12 cellular contexts compared by ENCODE assay signal in the genomic region with DNA sequence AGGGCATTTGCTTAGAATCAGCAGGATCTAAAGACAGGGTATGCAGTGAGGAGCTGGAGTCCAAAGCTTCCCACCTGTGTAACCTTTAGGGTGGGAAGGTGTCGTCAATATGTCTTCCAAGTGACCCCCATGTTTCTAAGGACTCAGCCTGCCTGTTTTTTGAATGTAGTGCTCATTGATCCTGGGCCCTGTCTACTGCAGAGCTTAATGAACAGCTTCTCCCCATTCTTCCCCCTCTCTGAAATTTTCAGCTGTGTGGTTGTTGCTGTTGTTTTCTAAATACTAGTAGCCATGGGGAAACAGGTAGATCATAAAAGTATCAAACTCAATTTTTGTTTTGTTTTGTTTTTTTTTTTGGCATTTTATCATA. TPM values are rescaled to one million over a fixed set of nuclear protein-coding genes. Genes with fewer than 3 reads are reported as not detected.
A peak's percentile ranks its signal among the peaks of the same experiment; 100 is the strongest.
DNase-seq lines count a peak whose midpoint lies in the region; ATAC-seq, FAIRE-seq and TF ChIP-seq lines count a peak whose summit lies in the region.
"Had no signal": no experiment of that assay in that cellular context is flagged by ENCODE, and none has a peak within 500 bp of the region (broad histone marks: within the 10 kb centered on the region; RNA-seq: fewer than 3 reads in every experiment).

No MANE protein-coding gene starts in this region.

- CTCF ChIA-PET in A549 (lab: Yijun Ruan, JAX) = interaction anchor here (0.6 to 1.6 kb wide), 3 partner anchors 10 to 1550 kb away, joined by 3 to 4 read pairs (median 3); no protein-coding TSS in a partner anchor
- CTCF ChIA-PET in IMR-90 (lab: Yijun Ruan, JAX) = no interaction called here

- H3K23ac ChIP-seq in IMR-90 (ENCODE audit: low read depth, low read length) = peak overlapping the region; percentile 57

- no peaks in the 10 kb centered on the region for H3K9me3 ChIP-seq in A549
- no peaks in the 10 kb centered on the region for H3K9me3 ChIP-seq in IMR-90 (ENCODE audit: control insufficient read depth, insufficient read depth, low read length)
- no peaks in the 10 kb centered on the region for H3K9me3 ChIP-seq in esophagus muscularis mucosa
- no peaks in the 10 kb centered on the region for H3K9me3 ChIP-seq in neural progenitor cell (ENCODE audit: low read depth)

- H2AK9ac ChIP-seq in IMR-90 (replicated peaks; ENCODE audit: low read depth, low read length, poor library complexity) = no peak overlapping the region

- intact Hi-C loops in IMR-90 (cut with micrococcal nuclease) (loop anchor here (10.0 kb wide), 1 partner anchor 136 kb away; no protein-coding TSS in a partner anchor), esophagus muscularis mucosa (cut with DNase I) (loop anchor here (10.0 kb wide), 1 partner anchor 96 kb away; no protein-coding TSS in a partner anchor)

- peaks cover 41% of the 10 kb centered on the region for H3K4me1 Mint-ChIP-seq in neural progenitor cell

- H3K27me3 ChIP-seq in IMR-90 (ENCODE audit: control insufficient read depth, insufficient read depth, low read length) (no peaks in the 10 kb centered on the region), esophagus muscularis mucosa (no peaks in the 10 kb centered on the region), neural progenitor cell (no peaks in the 10 kb centered on the region)

- H3K4me3 ChIP-seq in A549 (peak overlapping the region; percentile 22; the same call in 2 of the 3 replicates), IMR-90 (ENCODE audit: insufficient read depth, low read depth, low read length) (no peak overlapping the region), esophagus muscularis mucosa (no peak overlapping the region), neural progenitor cell (no peak overlapping the region)

- peaks cover 9% of the 10 kb centered on the region for H3K79me2 ChIP-seq in neural progenitor cell (ENCODE audit: low read depth)

- peaks cover 27% of the 10 kb centered on the region for H4K20me1 ChIP-seq in IMR-90 (ENCODE audit: insufficient read depth, low read length)
- H4K20me1 ChIP-seq in neural progenitor cell (ENCODE audit: low read depth) = peaks cover 7% of the 10 kb centered on the region

- H3K36me3 ChIP-seq in IMR-90 (ENCODE audit: control insufficient read depth, insufficient read depth, low read length) (peaks cover 1% of the 10 kb centered on the region), esophagus muscularis mucosa (no peaks in the 10 kb centered on the region), neural progenitor cell (no peaks in the 10 kb centered on the region)

- peaks cover 9% of the 10 kb centered on the region; the same call in 1 of the 2 replicates for H3K9me1 ChIP-seq in IMR-90 (ENCODE audit: insufficient read depth, low read length)

- H4K5ac ChIP-seq in IMR-90 (ENCODE audit: low read depth, low read length) = no peak overlapping the region

- H3K4ac ChIP-seq in IMR-90 (ENCODE audit: low read depth, low read length) = peak overlapping the region; percentile 68

- peak overlapping the region; percentile 33; the same call in 1 of the 2 replicates for H3K18ac ChIP-seq in IMR-90 (ENCODE audit: low read depth, low read length)

- DNase-seq in A549 (ENCODE audit: low read depth in 1 of 2, low spot score in 1 of 2) (no peak), IMR-90 (no peak), esophagus muscularis mucosa (ENCODE audit: extremely low spot score) (no peak), neural progenitor cell (ENCODE audit: low spot score) (no peak), NCI-H446 (lab: John Stamatoyannopoulos, UW) (no peak), NCI-H69 (lab: John Stamatoyannopoulos, UW) (no peak), GOT3 (lab: John Stamatoyannopoulos, UW) (no peak)
- DNase-seq: activated CD4-positive, CD25-positive, alpha-beta regulatory T cell treated with anti-CD3 and anti-CD28 coated beads, Interleukin-2, amount 50 U/mL, for 72 hours; cortex of kidney; NCI-H774 had no signal

- no peak overlapping the region for H3K4me3 Mint-ChIP-seq in neural progenitor cell

- TF ChIP-seq CTCF in A549 (IDR thresholded peaks at IDR 0.05) (no peak), IMR-90 (conservative IDR thresholded peaks at IDR 0.05; ENCODE audit: low read depth, low read length) (no peak), esophagus muscularis mucosa (IDR thresholded peaks at IDR 0.05) (no peak), neural progenitor cell (IDR thresholded peaks at IDR 0.05) (no peak)

- H3K27ac Mint-ChIP-seq in neural progenitor cell = no peak overlapping the region

- H3K4me2 ChIP-seq in A549 = peak overlapping the region; percentile 90
- H3K4me2 ChIP-seq in IMR-90 (ENCODE audit: low read depth, low read length) = no peak overlapping the region
- peak overlapping the region; percentile 41 for H3K4me2 ChIP-seq in neural progenitor cell

- H3K9ac ChIP-seq in IMR-90 (ENCODE audit: low read depth, low read length) (no peak overlapping the region), neural progenitor cell (no peak overlapping the region)

- H4K8ac ChIP-seq in IMR-90 (ENCODE audit: low read depth in 2 of 2, low read length in 2 of 2) = peak overlapping the region in 1 of 2 experiments; percentile 18; a peak in 1 of 4 replicates

- ATAC-seq in A549 = peak; percentile 30 to 51; a peak in 4 of 6 replicates
- no peak for ATAC-seq in IMR-90 (ENCODE audit: low read depth)
- no peak for ATAC-seq in GM18505 (IDR thresholded peaks at IDR 0.05; ENCODE audit: unreplicated experiment)

- TF ChIP-seq RAD21 in A549 (conservative IDR thresholded peaks at IDR 0.05 in 1 of 2, IDR thresholded peaks at IDR 0.05 in 1 of 2) = no peak
- TF ChIP-seq RAD21 in IMR-90 (IDR thresholded peaks at IDR 0.05; ENCODE audit: low read length) = no peak

- H2BK120ac ChIP-seq in IMR-90 (ENCODE audit: low read depth, low read length) = peak overlapping the region; percentile 5; the same call in 1 of the 2 replicates

- dilution Hi-C loops in IMR-90 (cut with HindIII; ENCODE audit: low sequenced_read_pairs, unreplicated experiment) = no loop called here

- H3K4me1 ChIP-seq in A549 (peaks cover 68% of the 10 kb centered on the region), IMR-90 (ENCODE audit: control insufficient read depth, insufficient read depth, low read length) (peaks cover 17% of the 10 kb centered on the region), esophagus muscularis mucosa (peaks cover 66 to 83% (median 81%) of the 10 kb centered on the region in 4 donors), neural progenitor cell (peaks cover 39% of the 10 kb centered on the region)

- TF ChIP-seq EP300 in A549 (IDR thresholded peaks at IDR 0.05) = no peak
- no peak for TF ChIP-seq EP300 in esophagus muscularis mucosa (IDR thresholded peaks at IDR 0.05)

- POLR2A ChIA-PET in A549 (lab: Yijun Ruan, JAX) = interaction anchor here (0.6 kb wide), 1 partner anchor 12 kb away, joined by 8 read pairs; no protein-coding TSS in a partner anchor
- POLR2A ChIA-PET in IMR-90 (lab: Charles Lee; ENCODE audit: unreplicated experiment) = no interaction called here

- H3K27ac ChIP-seq in A549 (peak overlapping the region; percentile 84 to 91), IMR-90 (ENCODE audit: insufficient read depth, low read length) (no peak overlapping the region; the same call in 1 of the 2 replicates), esophagus muscularis mucosa (replicated peaks in 1 of 4) (peak overlapping the region; percentile 62 to 84 (median 84)), neural progenitor cell (no peak overlapping the region)
- H3K27ac ChIP-seq: C4-2B had no signal

- H3K36me3 Mint-ChIP-seq in neural progenitor cell = peaks cover 7% of the 10 kb centered on the region

- H4K91ac ChIP-seq in IMR-90 (ENCODE audit: insufficient read depth, low read depth, low read length) = no peak overlapping the region

- H3K9me3 Mint-ChIP-seq in neural progenitor cell = no peaks in the 10 kb centered on the region

- H3K14ac ChIP-seq in IMR-90 (replicated peaks; ENCODE audit: low read depth, low read length) = peak overlapping the region; percentile 73

- H2AFZ ChIP-seq in IMR-90 (replicated peaks; ENCODE audit: low read length, poor library complexity) (no peak overlapping the region), neural progenitor cell (replicated peaks) (no peak overlapping the region)

- peaks cover 4% of the 10 kb centered on the region for H3F3A ChIP-seq in neural progenitor cell (ENCODE audit: low read depth)

- peak overlapping the region; percentile 77; the same call in 1 of the 2 replicates for H2AK5ac ChIP-seq in IMR-90 (ENCODE audit: low read depth, low read length)

- no peak overlapping the region for H3K56ac ChIP-seq in IMR-90 (ENCODE audit: extremely low read depth, insufficient read depth, low read length)

- H2BK20ac ChIP-seq in IMR-90 (ENCODE audit: low read depth, low read length) = peak overlapping the region; percentile 71; the same call in 1 of the 2 replicates

- no peak overlapping the region for H2BK15ac ChIP-seq in IMR-90 (ENCODE audit: low read depth, low read length)

- peaks cover 11 to 46% of the 10 kb centered on the region in 2 experiments; a peak in 2 of 4 replicates for H3K79me1 ChIP-seq in IMR-90 (ENCODE audit: low read depth in 1 of 2, low read length in 2 of 2)

- TF ChIP-seq POLR2A in A549 (IDR thresholded peaks at IDR 0.05; ENCODE audit: low read length) = no peak
- no peak for TF ChIP-seq POLR2A in IMR-90 (IDR thresholded peaks at IDR 0.05; ENCODE audit: low read depth, low read length)
- no peak for TF ChIP-seq POLR2A in esophagus muscularis mucosa (IDR thresholded peaks at IDR 0.05; ENCODE audit: low read depth)
- no peak for TF ChIP-seq POLR2A in GM18505 (IDR thresholded peaks at IDR 0.05; ENCODE audit: borderline replicate concordance, extremely low read depth, insufficient read depth, insufficient read length)

- 18% methylated on average over 1 of the region's 1 CpG for WGBS in A549 (ENCODE audit: missing lambda C conversion rate)
- no CpG with 5 or more reads among the region's 1 CpG for WGBS in IMR-90 (ENCODE audit: extremely low coverage in 2 of 2, insufficient read length in 1 of 2), 2 experiments
- WGBS in esophagus muscularis mucosa = 92% methylated on average over 1 of the region's 1 CpG

- H3K27me3 Mint-ChIP-seq in neural progenitor cell (ENCODE audit: insufficient read depth, low read depth) = peaks cover 2% of the 10 kb centered on the region

- peak overlapping the region; percentile 37 for H2BK5ac ChIP-seq in IMR-90 (ENCODE audit: low read depth, low read length, poor library complexity, severe bottlenecking)

- no peak for FAIRE-seq in A549 (lab: Jason Lieb, UNC)

- in situ Hi-C loops in IMR-90 (cut with MboI; ENCODE audit: low sequenced_read_pairs) = no loop called here

- no TSS peak for BruUV-seq in IMR-90 (replicated peaks; lab: Mats Ljungman, UMichigan)

RNA-seq across cellular contexts. Expression of a gene that starts 39.7 kb away (rescaled TPM):
- 92.5 and 114 TPM in 2 replicates for polyA plus RNA-seq in A549 (2011; rRNA removed)
- polyA plus RNA-seq in A549 (2012; cell fraction: cytosol; rRNA removed) = 38.1 and 53.4 TPM in 2 replicates
- 23.1 and 23.7 TPM in 2 replicates for polyA plus RNA-seq in A549 (2012; cell fraction: nucleus; rRNA removed)
- polyA plus RNA-seq in A549 (2017; fragmentation: RNase III; extraction: RNeasy Plus Mini Kit Qiagen cat#74134 plus additional on column Dnase treatment) = 59.6 to 60.5 TPM (median 59.9 TPM) in 3 replicates
- polyA minus RNA-seq in A549 (2011; rRNA and poly(A)+ RNA removed) = 330 and 339 TPM in 2 replicates
- 515 and 664 TPM in 2 replicates for total RNA-seq in IMR-90 (2012; rRNA removed)
- 127 and 129 TPM in 2 replicates for polyA plus RNA-seq in IMR-90 (2012; rRNA removed)
- polyA plus RNA-seq in IMR-90 (2012; cell fraction: cytosol; rRNA removed) = 41.6 and 47.4 TPM in 2 replicates
- 48.0 and 82.1 TPM in 2 replicates for polyA plus RNA-seq in IMR-90 (2012; cell fraction: nucleus; rRNA removed; ENCODE audit: low replicate concordance)
- total RNA-seq in esophagus muscularis mucosa = 100 to 1,000 TPM; 635 to 868 (median 720) TPM
- total RNA-seq in neural progenitor cell (ENCODE audit: low replicate concordance) = 9.8 and 14.7 TPM in 2 replicates

Comparison
In these comparisons a context has a peak if more than half of its experiments do, and no peak if none do; other contexts are left out.
1. ATAC-seq: peak in A549 (2 of 2); none in IMR-90 (single experiment) and GM18505 (single experiment).
2. H3K27ac ChIP-seq: peak in A549 (2 of 2) and esophagus muscularis mucosa (4 of 4); none in IMR-90 (single experiment) and neural progenitor cell (single experiment).
3. RNA of a gene that starts 39.7 kb away (total RNA-seq): 635 to 868 TPM in esophagus muscularis mucosa and 515 to 664 TPM in IMR-90; 9.8 to 14.7 TPM in neural progenitor cell; every median in the first group is over 10 times any median in the second.